Comparison of ENCODE assay signal across 18 cellular contexts in genomic region chr6:122872311-122872710, GRCh38.
DNase-seq lines count a peak whose midpoint lies in the region; ATAC-seq, FAIRE-seq and TF ChIP-seq lines count a peak whose summit lies in the region.
"Had no signal": no experiment of that assay in that cellular context is flagged by ENCODE, and none has a peak within 500 bp of the region (broad histone marks: within the 10 kb centered on the region; RNA-seq: fewer than 3 reads in every experiment).

No MANE protein-coding gene starts in this region.

- no peak for TF ChIP-seq POLR2A in GM12878 (IDR thresholded peaks at IDR 0.05; ENCODE audit: low read depth, low read length)
- TF ChIP-seq POLR2A in HepG2 (IDR thresholded peaks at IDR 0.05; ENCODE audit: insufficient read depth in 1 of 2, low read depth in 2 of 2, low read length in 2 of 2): no peak

- SMC1A ChIA-PET in GM12878 (lab: Charles Lee; ENCODE audit: uncharacterized antibody, unreplicated experiment): interaction anchor here (0.7 to 9.3 kb wide), 22 partner anchors 9 to 843 kb away, joined by 3 to 89 read pairs (median 4); no protein-coding TSS in a partner anchor

- no peak overlapping the region for H3K9ac ChIP-seq in DND-41 (ENCODE audit: low read depth, low read length)
- H3K9ac ChIP-seq in GM12878 (ENCODE audit: control insufficient read depth, insufficient read depth, low read length): no peak overlapping the region
- H3K9ac ChIP-seq in HepG2 (ENCODE audit: insufficient read depth, low read depth, low read length): no peak overlapping the region

- FAIRE-seq in GM12878 (lab: Jason Lieb, UNC) (no peak), HepG2 (lab: Jason Lieb, UNC) (no peak)

- H3K4me1 ChIP-seq in DND-41 (ENCODE audit: insufficient read depth, low read length) (peaks cover 26% of the 10 kb centered on the region), GM12878 (ENCODE audit: control insufficient read depth, insufficient read depth, low read length) (no peaks in the 10 kb centered on the region), HepG2 (ENCODE audit: insufficient read depth, low read length) (no peaks in the 10 kb centered on the region)

- no peaks in the 10 kb centered on the region for H3K36me3 Mint-ChIP-seq in natural killer cell
- no peaks in the 10 kb centered on the region for H3K36me3 Mint-ChIP-seq in activated T-helper 1 cell treated with anti-CD3 and anti-CD28 coated beads, Interleukin-12 subunit alpha, Interleukin-12 subunit beta, Interleukin-2, Interleukin-4 antibody, amounts not matched to agents 30 ng/mL and 10 ng/mL and 1 ng/mL, durations not matched to agents 14 hours and 24 hours and 36 hours (ENCODE audit: low read depth)
- H3K36me3 Mint-ChIP-seq: CD14-positive monocyte had no signal

- RAD21 ChIA-PET in GM12878 (lab: Charles Lee; ENCODE audit: unreplicated experiment): interaction anchor here (0.9 to 4.8 kb wide), 9 partner anchors 55 to 446 kb away, joined by 3 to 91 read pairs (median 4); no protein-coding TSS in a partner anchor

- H3K27me3 ChIP-seq in DND-41 (ENCODE audit: insufficient read depth, low read length, poor library complexity): no peaks in the 10 kb centered on the region
- no peaks in the 10 kb centered on the region for H3K27me3 ChIP-seq in GM12878 (replicated peaks in 1 of 2; ENCODE audit: control insufficient read depth in 2 of 2, insufficient read depth in 2 of 2, low read length in 1 of 2)
- no peaks in the 10 kb centered on the region for H3K27me3 ChIP-seq in brain microvascular endothelial cell (replicated peaks)
- no peaks in the 10 kb centered on the region for H3K27me3 ChIP-seq in HepG2 (ENCODE audit: control insufficient read depth in 1 of 2, insufficient read depth in 2 of 2, low read length in 2 of 2)

- H2AFZ ChIP-seq in DND-41 (ENCODE audit: low read depth, low read length) (no peak overlapping the region), GM12878 (ENCODE audit: control insufficient read depth, low read depth, low read length) (no peak overlapping the region), HepG2 (ENCODE audit: low read length) (no peak overlapping the region)

- in situ Hi-C loops in GM12878 (cut with MboI) (no loop called here), brain microvascular endothelial cell (cut with HindIII; ENCODE audit: low pct_ligation_motif_present, low sequenced_read_pairs) (no loop called here), HepG2 (cut with HindIII; ENCODE audit: extremely low pct_ligation_motif_present, low pct_unique_long_range_greater_than_20kb) (loop anchor here (10.0 kb wide), 1 partner anchor 442 kb away; no protein-coding TSS in a partner anchor)

- TF ChIP-seq EP300 in GM12878 (IDR thresholded peaks at IDR 0.05; ENCODE audit: borderline replicate concordance in 1 of 2, control insufficient read depth in 1 of 2, low read depth in 2 of 2, low read length in 2 of 2) (0 out of 4 replicates have a peak, but pooled peaks of 1 of the 2 experiments have one; percentile 36), HepG2 (IDR thresholded peaks at IDR 0.05; ENCODE audit: low read depth in 2 of 2, low read length in 2 of 2) (no peak), HepG2 (CRISPR knock-in tag; IDR thresholded peaks at IDR 0.05; ENCODE audit: borderline replicate concordance) (no peak)

- H3K9me3 Mint-ChIP-seq in natural killer cell: no peaks in the 10 kb centered on the region
- no peaks in the 10 kb centered on the region for H3K9me3 Mint-ChIP-seq in activated T-helper 1 cell treated with anti-CD3 and anti-CD28 coated beads, Interleukin-12 subunit alpha, Interleukin-12 subunit beta, Interleukin-2, Interleukin-4 antibody, amounts not matched to agents 30 ng/mL and 10 ng/mL and 1 ng/mL, durations not matched to agents 14 hours and 24 hours and 36 hours
- H3K9me3 Mint-ChIP-seq: GM23338 had no signal

- H3K79me2 ChIP-seq in DND-41 (ENCODE audit: insufficient read depth, low read length) (no peaks in the 10 kb centered on the region), GM12878 (ENCODE audit: control insufficient read depth, insufficient read depth, low read length) (no peaks in the 10 kb centered on the region), HepG2 (ENCODE audit: insufficient read depth, low read length) (no peaks in the 10 kb centered on the region)

- peak overlapping the region; percentile 51 for H3K27ac ChIP-seq in DND-41 (ENCODE audit: low read length)
- no peak overlapping the region for H3K27ac ChIP-seq in GM12878 (ENCODE audit: control insufficient read depth, insufficient read depth)
- H3K27ac ChIP-seq in brain microvascular endothelial cell: no peak overlapping the region
- no peak overlapping the region for H3K27ac ChIP-seq in HepG2 (ENCODE audit: extremely low read length, insufficient read depth, low read length)

- no peak for TF ChIP-seq CTCF in DND-41 (IDR thresholded peaks at IDR 0.05; ENCODE audit: borderline replicate concordance, extremely low read depth, low read length, poor library complexity, severe bottlenecking)
- no peak for TF ChIP-seq CTCF in GM12878 (IDR thresholded peaks at IDR 0.05 in 2 of 3, conservative IDR thresholded peaks at IDR 0.05 in 1 of 3; ENCODE audit: control insufficient read depth in 2 of 3, extremely low read depth in 1 of 3, insufficient read depth in 1 of 3, low read depth in 3 of 3, low read length in 3 of 3)
- no peak for TF ChIP-seq CTCF in brain microvascular endothelial cell (IDR thresholded peaks at IDR 0.05; ENCODE audit: low read depth, low read length, missing control alignments)
- no peak for TF ChIP-seq CTCF in natural killer cell (IDR thresholded peaks at IDR 0.05)
- no peak for TF ChIP-seq CTCF in HepG2 (CRISPR knock-in tag; IDR thresholded peaks at IDR 0.05)

- DNase-seq in DND-41 (no peak), GM12878 (ENCODE audit: low read depth, low spot score) (peak; percentile 16), brain microvascular endothelial cell (no peak), natural killer cell (no peak), HepG2 (ENCODE audit: low spot score) (no peak)
- no peak for DNase-seq in activated T-helper 1 cell treated with anti-CD3 and anti-CD28 coated beads, Interleukin-12 subunit alpha, Interleukin-12 subunit beta, Interleukin-2, Interleukin-4 antibody, amounts not matched to agents 30 ng/mL and 10 ng/mL and 1 ng/mL, durations not matched to agents 14 hours and 24 hours and 36 hours (ENCODE audit: low spot score)
- DNase-seq: AML-193, DMS153, MM.1S, NCI-H1105, NCI-H1694 treated with DMSO at 0.1 percent for 48 hours, NCI-H2107, NCI-H345, T-helper 17 cell had no signal

- POLR2A ChIA-PET in GM12878 (lab: Charles Lee): interaction anchor here (0.9 kb wide), 2 partner anchors 9 to 47 kb away, joined by 3 to 5 read pairs; no protein-coding TSS in a partner anchor
- POLR2A ChIA-PET in HepG2 (lab: Yijun Ruan, JAX): no interaction called here

- BruUV-seq in GM12878 (replicated peaks; lab: Mats Ljungman, UMichigan) (no TSS peak), HepG2 (replicated peaks; lab: Mats Ljungman, UMichigan) (no TSS peak)

- H3K36me3 ChIP-seq in DND-41 (ENCODE audit: insufficient read depth, low read length) (no peaks in the 10 kb centered on the region), GM12878 (ENCODE audit: control insufficient read depth in 2 of 2, insufficient read depth in 2 of 2, low read length in 1 of 2) (no peaks in the 10 kb centered on the region), brain microvascular endothelial cell (replicated peaks) (no peaks in the 10 kb centered on the region), HepG2 (replicated peaks in 1 of 2; ENCODE audit: control insufficient read depth in 1 of 2, insufficient read depth in 2 of 2, low read length in 2 of 2) (no peaks in the 10 kb centered on the region)

- intact Hi-C loops in GM12878 (cut with micrococcal nuclease; ENCODE audit: unreplicated experiment): no loop called here
- intact Hi-C loops in natural killer cell (cut with micrococcal nuclease): no loop called here
- intact Hi-C loops in HepG2 (cut with micrococcal nuclease; ENCODE audit: unreplicated experiment): no loop called here
- intact Hi-C loops in activated T-helper 1 cell treated with anti-CD3 and anti-CD28 coated beads, Interleukin-12 subunit alpha, Interleukin-12 subunit beta, Interleukin-2, Interleukin-4 antibody, amounts not matched to agents 30 ng/mL and 10 ng/mL and 1 ng/mL, durations not matched to agents 14 hours and 24 hours and 36 hours (cut with micrococcal nuclease): no loop called here

- H3K4me1 Mint-ChIP-seq in natural killer cell: no peaks in the 10 kb centered on the region
- no peaks in the 10 kb centered on the region for H3K4me1 Mint-ChIP-seq in activated T-helper 1 cell treated with anti-CD3 and anti-CD28 coated beads, Interleukin-12 subunit alpha, Interleukin-12 subunit beta, Interleukin-2, Interleukin-4 antibody, amounts not matched to agents 30 ng/mL and 10 ng/mL and 1 ng/mL, durations not matched to agents 14 hours and 24 hours and 36 hours (ENCODE audit: low read depth)
- H3K4me1 Mint-ChIP-seq: CD14-positive monocyte, T-helper 17 cell had no signal

- H3K4me2 ChIP-seq in DND-41 (ENCODE audit: insufficient read depth, low read length) (no peak overlapping the region), GM12878 (ENCODE audit: control insufficient read depth, insufficient read depth) (no peak overlapping the region), HepG2 (ENCODE audit: low read depth, low read length) (no peak overlapping the region)
- H3K4me2 ChIP-seq: GM23338 had no signal

- CTCF ChIA-PET in GM12878 (lab: Yijun Ruan, JAX) (interaction anchor here (0.7 to 6.6 kb wide), 21 partner anchors 9 to 843 kb away, joined by 3 to 175 read pairs (median 6); no protein-coding TSS in a partner anchor), HepG2 (lab: Yijun Ruan, JAX; ENCODE audit: low intra/inter-chr PET ratio, low total read pairs) (no interaction called here)

- peaks cover 0 to 3% of the 10 kb centered on the region in 2 donors for H3K27me3 Mint-ChIP-seq in natural killer cell (ENCODE audit: low read depth in 2 of 2)
- no peaks in the 10 kb centered on the region for H3K27me3 Mint-ChIP-seq in activated T-helper 1 cell treated with anti-CD3 and anti-CD28 coated beads, Interleukin-12 subunit alpha, Interleukin-12 subunit beta, Interleukin-2, Interleukin-4 antibody, amounts not matched to agents 30 ng/mL and 10 ng/mL and 1 ng/mL, durations not matched to agents 14 hours and 24 hours and 36 hours (ENCODE audit: insufficient read depth)

- WGBS in GM12878 (ENCODE audit: insufficient coverage, insufficient replicate concordance, low lambda C conversion rate, missing lambda C conversion rate): 1% methylated on average over 4 of the region's 4 CpGs
- WGBS in HepG2 (ENCODE audit: low lambda C conversion rate): 22% methylated on average over 4 of the region's 4 CpGs

- no peaks in the 10 kb centered on the region for H4K20me1 ChIP-seq in DND-41 (ENCODE audit: insufficient read depth, low read length)
- no peaks in the 10 kb centered on the region for H4K20me1 ChIP-seq in GM12878 (ENCODE audit: control insufficient read depth, insufficient read depth)
- no peaks in the 10 kb centered on the region for H4K20me1 ChIP-seq in HepG2 (ENCODE audit: insufficient read depth, low read length)

- no peak overlapping the region for H3K4me3 Mint-ChIP-seq in natural killer cell
- H3K4me3 Mint-ChIP-seq in activated T-helper 1 cell treated with anti-CD3 and anti-CD28 coated beads, Interleukin-12 subunit alpha, Interleukin-12 subunit beta, Interleukin-2, Interleukin-4 antibody, amounts not matched to agents 30 ng/mL and 10 ng/mL and 1 ng/mL, durations not matched to agents 14 hours and 24 hours and 36 hours: no peak overlapping the region
- H3K4me3 Mint-ChIP-seq: CD14-positive monocyte, GM23338, T-helper 17 cell had no signal

- TF ChIP-seq RAD21 in GM12878 (IDR thresholded peaks at IDR 0.05; ENCODE audit: insufficient read depth, low read depth, low read length) (no peak), HepG2 (CRISPR knock-in tag; IDR thresholded peaks at IDR 0.05) (no peak)

- no peak overlapping the region for H3K27ac Mint-ChIP-seq in natural killer cell
- no peak overlapping the region for H3K27ac Mint-ChIP-seq in activated T-helper 1 cell treated with anti-CD3 and anti-CD28 coated beads, Interleukin-12 subunit alpha, Interleukin-12 subunit beta, Interleukin-2, Interleukin-4 antibody, amounts not matched to agents 30 ng/mL and 10 ng/mL and 1 ng/mL, durations not matched to agents 14 hours and 24 hours and 36 hours
- H3K27ac Mint-ChIP-seq: CD14-positive monocyte, GM23338, T-helper 17 cell had no signal

- H3K9me3 ChIP-seq in DND-41 (ENCODE audit: insufficient read depth, low read length, severe bottlenecking) (peaks cover 4% of the 10 kb centered on the region), GM12878 (replicated peaks; ENCODE audit: control insufficient read depth, insufficient read depth, low read length) (no peaks in the 10 kb centered on the region), HepG2 (ENCODE audit: low read length) (no peaks in the 10 kb centered on the region)

- H3K4me3 ChIP-seq in DND-41 (ENCODE audit: low read depth in 1 of 2, low read length in 2 of 2) (no peak overlapping the region), GM12878 (no peak overlapping the region), brain microvascular endothelial cell (ENCODE audit: low read depth, low read length) (no peak overlapping the region), HepG2 (replicated peaks in 1 of 3; ENCODE audit: insufficient read depth in 1 of 3, low read depth in 2 of 3, low read length in 3 of 3) (no peak overlapping the region)
- H3K4me3 ChIP-seq: GM23338 had no signal

- no peak for ATAC-seq in DND-41 (ENCODE audit: insufficient read depth, low read depth)
- ATAC-seq in GM18870 (IDR thresholded peaks at IDR 0.05; ENCODE audit: unreplicated experiment): peak; percentile 75
- peak; percentile 56 for ATAC-seq in HG02938 (IDR thresholded peaks at IDR 0.05; ENCODE audit: unreplicated experiment)
- ATAC-seq in GM12878: peak; percentile 74
- no peak for ATAC-seq in natural killer cell
- ATAC-seq in HepG2: no peak
- ATAC-seq: GM23338, T-helper 17 cell had no signal

Comparison
In these comparisons a context has a peak if more than half of its experiments do, and no peak if none do; other contexts are left out.
1. ATAC-seq: peak in GM18870 (single experiment), HG02938 (single experiment) and GM12878 (single experiment); none in DND-41 (single experiment), natural killer cell (0 of 3) and HepG2 (single experiment).